In the genomic region with DNA sequence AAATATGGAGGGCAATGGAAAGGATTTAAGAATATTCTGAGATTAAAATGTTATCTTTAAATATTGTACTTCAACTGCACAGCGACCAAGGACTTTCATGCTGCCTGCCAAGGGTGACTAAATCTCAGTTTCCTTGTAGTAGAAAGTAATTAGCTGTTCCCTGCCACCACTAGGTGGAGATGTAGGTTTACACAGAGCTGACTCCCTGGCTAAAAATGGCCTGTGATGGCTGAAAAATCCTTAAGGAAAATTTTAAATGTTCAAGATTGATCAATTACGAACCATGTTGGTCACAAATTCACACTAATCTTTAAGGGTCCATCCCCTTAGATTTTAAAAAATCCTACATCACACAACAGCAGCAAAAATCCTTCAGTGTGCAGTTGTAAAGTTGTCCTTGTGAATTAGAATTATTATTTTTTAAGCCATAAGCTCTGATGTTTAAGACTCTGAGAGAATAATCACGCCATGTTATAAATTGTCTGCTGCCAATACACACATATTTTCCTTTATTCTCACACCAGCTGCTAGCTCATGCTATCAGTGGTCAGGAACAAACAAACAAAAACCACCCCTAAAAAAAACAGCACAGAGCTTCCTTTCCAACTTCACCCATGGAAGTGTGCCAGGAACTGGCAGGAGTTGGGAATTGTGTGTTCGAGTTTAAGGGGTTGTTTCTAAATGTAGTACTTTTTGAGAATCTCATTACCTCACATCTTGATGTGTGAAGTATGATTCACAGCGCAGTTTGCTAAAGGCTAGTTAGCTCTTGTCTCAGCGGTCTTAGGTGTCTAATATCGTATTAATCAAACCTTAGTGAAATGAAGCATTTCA, we compare ENCODE assay signal across 10 cellular contexts.
DNase-seq lines count a peak whose midpoint lies in the region; TF ChIP-seq lines count a peak whose summit lies in the region.
"Had no signal": no experiment of that assay in that cellular context is flagged by ENCODE, and none has a peak within 500 bp of the region (broad histone marks: within the 10 kb centered on the region; RNA-seq: fewer than 3 reads in every experiment).

No MANE protein-coding gene starts in this region.

- peak; percentile 27 for DNase-seq in NCI-H1436 (lab: John Stamatoyannopoulos, UW)
- DNase-seq in NCI-H1436 treated with DMSO at 0.1 percent for 48 hours (lab: John Stamatoyannopoulos, UW), result no peak
- DNase-seq in HCEC 1CT, result peak; percentile 28
- peak; percentile 39 for DNase-seq in NCI-H1105 (lab: John Stamatoyannopoulos, UW)
- peak; percentile 70 for DNase-seq in SW480 (ENCODE audit: low spot score)
- peak; percentile 27 for DNase-seq in glomerular endothelial cell (ENCODE audit: extremely low read depth, low read depth, low spot score)
- DNase-seq in sigmoid colon, result no peak
- no peak for DNase-seq in activated CD8-positive, alpha-beta memory T cell treated with anti-CD3 and anti-CD28 coated beads, Interleukin-2, amount 50 U/mL, for 4 hours
- DNase-seq: activated naive CD8-positive, alpha-beta T cell treated with anti-CD3 and anti-CD28 coated beads, Interleukin-2, amount 10 ng/mL, durations not matched to agents 7 days and 5 days had no signal

- TF ChIP-seq CTCF in sigmoid colon (IDR thresholded peaks at IDR 0.05), result peak; percentile 30 to 62 (median 52)

- no peaks in the 10 kb centered on the region for H3K36me3 ChIP-seq in sigmoid colon
- H3K36me3 ChIP-seq: BLaER1 had no signal

- no peaks in the 10 kb centered on the region for H3K4me1 ChIP-seq in sigmoid colon
- H3K4me1 ChIP-seq: BLaER1 had no signal

- TF ChIP-seq EP300 in sigmoid colon (IDR thresholded peaks at IDR 0.05), result no peak

- no peaks in the 10 kb centered on the region for H3K9me3 ChIP-seq in sigmoid colon
- H3K9me3 ChIP-seq: BLaER1 had no signal

- no peak for TF ChIP-seq POLR2A in sigmoid colon (IDR thresholded peaks at IDR 0.05)

- WGBS in sigmoid colon, 2 donors, result 43 to 45% methylated on average over 7 of the region's 7 CpGs

- no peak overlapping the region for H3K4me3 ChIP-seq in sigmoid colon
- H3K4me3 ChIP-seq: BLaER1 had no signal

- H3K27me3 ChIP-seq in sigmoid colon, result peaks cover 0 to 3% (median 0%) of the 10 kb centered on the region in 3 donors
- H3K27me3 ChIP-seq: BLaER1 had no signal

- H3K27ac ChIP-seq in sigmoid colon, result no peak overlapping the region
- H3K27ac ChIP-seq: BLaER1 had no signal

- intact Hi-C loops in sigmoid colon (cut with DNase I), result loop anchor here (5.0 kb wide), 1 partner anchor 319 kb away; no protein-coding TSS in a partner anchor

Comparison
In these comparisons a context has a peak if more than half of its experiments do, and no peak if none do; other contexts are left out.
1. DNase-seq: peak in NCI-H1436 (single experiment), HCEC 1CT (single experiment), NCI-H1105 (single experiment), SW480 (single experiment) and glomerular endothelial cell (single experiment); none in NCI-H1436 treated with DMSO at 0.1 percent for 48 hours (single experiment), sigmoid colon (single experiment) and activated CD8-positive, alpha-beta memory T cell treated with anti-CD3 and anti-CD28 coated beads, Interleukin-2, amount 50 U/mL, for 4 hours (single experiment).